In the genomic region with DNA sequence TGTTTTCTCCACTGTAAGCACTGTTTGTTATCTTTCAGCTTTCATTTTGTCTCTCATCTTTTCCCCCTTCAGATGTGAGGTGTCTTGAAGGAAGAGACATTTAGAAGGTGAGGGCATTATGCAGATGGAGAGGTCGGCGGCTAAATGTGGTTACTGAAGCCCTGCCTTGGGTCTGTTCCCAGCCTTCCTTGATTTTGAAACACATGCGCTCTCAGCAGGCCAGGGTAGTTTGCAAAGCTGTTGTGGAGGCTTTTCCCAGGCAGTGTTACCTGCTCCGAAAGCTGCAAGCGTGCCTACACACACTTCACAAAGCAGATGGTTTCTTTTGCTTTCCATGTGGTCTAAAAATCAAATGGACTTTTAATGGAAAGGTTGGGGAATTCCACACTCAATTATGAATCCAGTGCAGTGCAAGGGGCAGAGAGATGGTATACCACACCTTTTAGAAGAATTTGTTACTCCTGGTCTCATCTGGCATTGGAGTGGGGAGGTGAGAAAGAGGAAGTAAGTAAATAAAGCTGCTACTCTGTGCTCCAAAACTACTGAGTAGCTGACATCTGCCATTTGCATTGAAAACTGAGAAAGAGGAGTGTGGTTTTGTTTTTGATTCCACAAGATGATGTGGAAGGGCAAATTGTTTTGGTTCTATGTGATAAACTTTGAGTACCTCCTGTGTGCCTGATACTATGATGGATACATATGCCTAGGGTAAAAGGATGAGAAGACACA, we compare ENCODE assay signal across 16 cellular contexts.
DNase-seq lines count a peak whose midpoint lies in the region; ATAC-seq and TF ChIP-seq lines count a peak whose summit lies in the region.
"Had no signal": no experiment of that assay in that cellular context is flagged by ENCODE, and none has a peak within 500 bp of the region (broad histone marks: within the 10 kb centered on the region; RNA-seq: fewer than 3 reads in every experiment).

No MANE protein-coding gene starts in this region.

- no peak for TF ChIP-seq CTCF in coronary artery (IDR thresholded peaks at IDR 0.05)

- ATAC-seq in GM19351 (IDR thresholded peaks at IDR 0.05; ENCODE audit: unreplicated experiment) (peak; percentile 59), sciatic nerve (peak; percentile 41), GM21360 (IDR thresholded peaks at IDR 0.05; ENCODE audit: unreplicated experiment) (no peak)
- ATAC-seq: foreskin keratinocyte, T-cell had no signal

- H3K27me3 ChIP-seq in H7 (ENCODE audit: control insufficient read depth, insufficient read depth, low read length) = no peaks in the 10 kb centered on the region
- H3K27me3 ChIP-seq: BE2C, brain microvascular endothelial cell, foreskin keratinocyte had no signal

- H3K4me3 ChIP-seq in coronary artery (peak overlapping the region; percentile 9), H7 (ENCODE audit: insufficient read depth, low read depth, low read length) (no peak overlapping the region)

- peak; percentile 50 for DNase-seq in NAMALWA (ENCODE audit: low spot score)
- no peak for DNase-seq in coronary artery (ENCODE audit: low spot score)
- DNase-seq in sciatic nerve (ENCODE audit: low spot score) = no peak
- DNase-seq in cortex of kidney (lab: John Stamatoyannopoulos, UW) = no peak
- DNase-seq in H7 = no peak
- DNase-seq: activated naive CD4-positive, alpha-beta T cell treated with anti-CD3 and anti-CD28 coated beads for 36 hours; BE2C; brain microvascular endothelial cell; DMS53; foreskin keratinocyte; NCI-H1436 treated with DMSO at 0.1 percent for 48 hours; NCI-H524; stimulated activated CD4-positive, alpha-beta T cell treated with anti-CD3 and anti-CD28 coated beads, Interleukin-4, amount 100 ng/mL, for 4 hours; T-cell had no signal

- intact Hi-C loops in sciatic nerve (cut with DNase I) = no loop called here

- H3K27ac ChIP-seq in coronary artery = peak overlapping the region; percentile 29 to 72
- H3K27ac ChIP-seq: brain microvascular endothelial cell, foreskin keratinocyte had no signal

- no peaks in the 10 kb centered on the region for H3K36me3 ChIP-seq in H7 (replicated peaks; ENCODE audit: control insufficient read depth, insufficient read depth, low read length)
- H3K36me3 ChIP-seq: BE2C, brain microvascular endothelial cell had no signal
